Comparison of ENCODE assay signal across 9 cellular contexts in genomic region chr17:79007504-79008381, GRCh38. TPM values are rescaled to one million over a fixed set of nuclear protein-coding genes. Genes with fewer than 3 reads are reported as not detected.
DNase-seq lines count a peak whose midpoint lies in the region; ATAC-seq and TF ChIP-seq lines count a peak whose summit lies in the region.
"Had no signal": no experiment of that assay in that cellular context is flagged by ENCODE, and none has a peak within 500 bp of the region (broad histone marks: within the 10 kb centered on the region; RNA-seq: fewer than 3 reads in every experiment).

No MANE protein-coding gene starts in this region.

- H3K4me1 ChIP-seq in mammary epithelial cell (ENCODE audit: insufficient read depth, low read length) = peaks cover 48% of the 10 kb centered on the region

- in situ Hi-C loops in mammary epithelial cell (cut with MboI; ENCODE audit: low sequenced_read_pairs in 2 of 2) = no loop called here

- H2AFZ ChIP-seq in mammary epithelial cell (ENCODE audit: low read depth, low read length) = no peak overlapping the region

- H3K27me3 Mint-ChIP-seq in naive thymus-derived CD8-positive, alpha-beta T cell = peaks cover 0 to 2% (median 0%) of the 10 kb centered on the region in 5 donors

- H4K20me1 ChIP-seq in mammary epithelial cell (ENCODE audit: insufficient read depth, low read length) = peaks cover 1% of the 10 kb centered on the region

- H3K27ac Mint-ChIP-seq in naive thymus-derived CD8-positive, alpha-beta T cell = peak overlapping the region; percentile 63 to 98 (median 90)

- peak overlapping the region; percentile 97 for H3K4me3 ChIP-seq in AG04450 (ENCODE audit: low read depth, low read length)
- peak overlapping the region; percentile 97 for H3K4me3 ChIP-seq in Jurkat, Clone E6-1 (ENCODE audit: low read length)
- peak overlapping the region in 1 of 3 experiments; percentile 55 for H3K4me3 ChIP-seq in mammary epithelial cell (replicated peaks in 1 of 3; ENCODE audit: insufficient read depth in 1 of 3, low read depth in 2 of 3, low read length in 3 of 3)

- H3K9ac ChIP-seq in mammary epithelial cell (ENCODE audit: insufficient read depth, low read length) = no peak overlapping the region

- peaks cover 34 to 61% (median 57%) of the 10 kb centered on the region in 4 donors for H3K4me1 Mint-ChIP-seq in naive thymus-derived CD8-positive, alpha-beta T cell

- dilution Hi-C loops in mammary epithelial cell (cut with HindIII; ENCODE audit: low sequenced_read_pairs) = no loop called here

- peak overlapping the region; percentile 84 to 93 (median 90) for H3K4me3 Mint-ChIP-seq in naive thymus-derived CD8-positive, alpha-beta T cell

- DNase-seq in AG04450 (ENCODE audit: low read depth, low spot score) (no peak), mammary epithelial cell (no peak), kidney glomerular epithelial cell (lab: John Stamatoyannopoulos, UW) (no peak), COLO829 (ENCODE audit: low spot score) (no peak)
- DNase-seq in Jurkat, Clone E6-1 (ENCODE audit: low read depth, low spot score) = peak; percentile 50
- DNase-seq in naive thymus-derived CD8-positive, alpha-beta T cell = no peak
- DNase-seq: body of pancreas had no signal

- H3K9me3 Mint-ChIP-seq in naive thymus-derived CD8-positive, alpha-beta T cell = no peaks in the 10 kb centered on the region

- WGBS in mammary epithelial cell (ENCODE audit: low coverage, missing lambda C conversion rate) = 82% methylated on average over 20 of the region's 21 CpGs

- CTCF ChIA-PET in AG04450 (lab: Charles Lee) = interaction anchor here (1.0 kb wide), 1 partner anchor 142 kb away, joined by 3 read pairs; no protein-coding TSS in a partner anchor
- CTCF ChIA-PET in mammary epithelial cell (lab: Charles Lee; ENCODE audit: low non-redundant PET) = interaction anchor here (0.6 kb wide), 1 partner anchor 385 kb away, joined by 4 read pairs; no protein-coding TSS in a partner anchor

- H3K36me3 ChIP-seq in mammary epithelial cell (ENCODE audit: insufficient read depth, low read length) = peaks cover 3% of the 10 kb centered on the region

- BruUV-seq in mammary epithelial cell (replicated peaks; lab: Mats Ljungman, UMichigan) = no TSS peak

- H3K27ac ChIP-seq in AG04450 (ENCODE audit: low read depth, low read length) (no peak overlapping the region), mammary epithelial cell (ENCODE audit: insufficient read depth, low read depth, low read length) (no peak overlapping the region)

- intact Hi-C loops in mammary epithelial cell (cut with micrococcal nuclease) = loop anchor here (2.0 kb wide), 1 partner anchor 15 kb away; no protein-coding TSS in a partner anchor

- peak in 1 of 2 donors; percentile 22 for ATAC-seq in naive thymus-derived CD8-positive, alpha-beta T cell
- no peak for ATAC-seq in GM21367 (IDR thresholded peaks at IDR 0.05; ENCODE audit: unreplicated experiment)
- ATAC-seq in HG02973 (IDR thresholded peaks at IDR 0.05; ENCODE audit: unreplicated experiment) = no peak
- ATAC-seq: body of pancreas had no signal

- TF ChIP-seq CTCF in AG04450 (IDR thresholded peaks at IDR 0.05; ENCODE audit: low read depth, low read length) (no peak), mammary epithelial cell (conservative IDR thresholded peaks at IDR 0.05 in 1 of 2, IDR thresholded peaks at IDR 0.05 in 1 of 2; ENCODE audit: extremely low read depth in 1 of 2, insufficient read depth in 1 of 2, low read depth in 1 of 2, low read length in 2 of 2) (no peak)

- peaks cover 66% of the 10 kb centered on the region for H3K79me2 ChIP-seq in mammary epithelial cell (ENCODE audit: insufficient read depth, low read length)

- POLR2A ChIA-PET in AG04450 (lab: Yijun Ruan, JAX) = no interaction called here
- POLR2A ChIA-PET in naive thymus-derived CD8-positive, alpha-beta T cell (lab: Charles Lee) = no interaction called here

- peak overlapping the region; percentile 75 for H3K4me2 ChIP-seq in mammary epithelial cell (ENCODE audit: insufficient read depth, low read depth, low read length)

- H3K9me3 ChIP-seq in AG04450 (ENCODE audit: control insufficient read depth, insufficient read depth, low read length) (no peaks in the 10 kb centered on the region), mammary epithelial cell (replicated peaks; ENCODE audit: insufficient read depth, low read length) (no peaks in the 10 kb centered on the region)
- H3K9me3 ChIP-seq: body of pancreas had no signal

- no peaks in the 10 kb centered on the region for H3K27me3 ChIP-seq in AG04450 (ENCODE audit: control insufficient read depth, insufficient read depth, low read length)
- H3K27me3 ChIP-seq in mammary epithelial cell (ENCODE audit: insufficient read depth, low read length) = no peaks in the 10 kb centered on the region
- H3K27me3 ChIP-seq: body of pancreas had no signal

- peaks cover 0 to 4% (median 0%) of the 10 kb centered on the region in 3 donors for H3K36me3 Mint-ChIP-seq in naive thymus-derived CD8-positive, alpha-beta T cell

RNA-seq across cellular contexts. Expression of gene CANT1, which starts 1.8 kb away (rescaled TPM):
- polyA plus RNA-seq in AG04450 (2011; rRNA removed) = 61.6 and 65.5 TPM in 2 replicates
- 50.0 and 51.1 TPM in 2 replicates for polyA minus RNA-seq in AG04450 (2011; rRNA and poly(A)+ RNA removed)
- polyA plus RNA-seq in Jurkat, Clone E6-1 (2012; ENCODE audit: insufficient read depth, insufficient read length) = 24.8 TPM
- 10 to 100 TPM; 54.5 to 86.5 TPM for total RNA-seq in mammary epithelial cell
- 61.6 TPM for polyA plus RNA-seq in mammary epithelial cell
- 59.7 TPM for polyA minus RNA-seq in mammary epithelial cell
- 10 to 100 TPM; 30.5 to 34.6 TPM for total RNA-seq in naive thymus-derived CD8-positive, alpha-beta T cell
- polyA plus RNA-seq in naive thymus-derived CD8-positive, alpha-beta T cell = 1 to 10 TPM; 6.1 to 9.4 (median 6.2) TPM

RNA-seq across cellular contexts. Expression of gene C1QTNF1, which starts 16.2 kb away (rescaled TPM):
- 15.4 and 23.4 TPM in 2 replicates for polyA plus RNA-seq in AG04450 (2011; rRNA removed)
- 11.5 and 22.3 TPM in 2 replicates for polyA minus RNA-seq in AG04450 (2011; rRNA and poly(A)+ RNA removed)
- polyA plus RNA-seq in Jurkat, Clone E6-1 (2012; ENCODE audit: insufficient read depth, insufficient read length) = 0.82 TPM
- total RNA-seq in mammary epithelial cell = 10 to 100 TPM; 13.2 to 22.0 TPM
- 10.4 TPM for polyA plus RNA-seq in mammary epithelial cell
- 10.4 TPM for polyA minus RNA-seq in mammary epithelial cell
- total RNA-seq in naive thymus-derived CD8-positive, alpha-beta T cell = not detected
- not detected for polyA plus RNA-seq in naive thymus-derived CD8-positive, alpha-beta T cell

RNA-seq across cellular contexts. Expression of gene LGALS3BP, which starts 28.0 kb away (rescaled TPM):
- polyA plus RNA-seq in AG04450 (2011; rRNA removed) = 126 and 171 TPM in 2 replicates
- 53.5 and 76.3 TPM in 2 replicates for polyA minus RNA-seq in AG04450 (2011; rRNA and poly(A)+ RNA removed)
- 0.66 TPM for polyA plus RNA-seq in Jurkat, Clone E6-1 (2012; ENCODE audit: insufficient read depth, insufficient read length)
- 100 to 1,000 TPM; 173 to 221 TPM for total RNA-seq in mammary epithelial cell
- 109 TPM for polyA plus RNA-seq in mammary epithelial cell
- 167 TPM for polyA minus RNA-seq in mammary epithelial cell
- total RNA-seq in naive thymus-derived CD8-positive, alpha-beta T cell = 10 to 100 TPM; 50.5 to 54.4 TPM
- polyA plus RNA-seq in naive thymus-derived CD8-positive, alpha-beta T cell = 10 to 100 TPM; 51.5 to 90.6 (median 88.6) TPM

Comparison
In these comparisons a context has a peak if more than half of its experiments do, and no peak if none do; other contexts are left out.
1. RNA of gene C1QTNF1, which starts 16.2 kb away (polyA plus RNA-seq): 15.4 to 23.4 TPM in AG04450 and 10.4 TPM in mammary epithelial cell (single experiment); not detected in naive thymus-derived CD8-positive, alpha-beta T cell; every median in the first group is over 10 times any median in the second.